In genomic region chr21:42923553-42924432, GRCh38 we compare ENCODE assay signal across 1 cellular context.
A peak's percentile ranks its signal among the peaks of the same experiment; 100 is the strongest.
TF ChIP-seq lines count a peak whose summit lies in the region.

No MANE protein-coding gene starts in this region.

TF ChIP-seq in GM23338, 12 proteins besides CTCF, POLR2A, EP300 and RAD21 (continued from another document):
- TF ChIP-seq ZNF462 (CRISPR knock-in tag; IDR thresholded peaks at IDR 0.05) (no peak), REST (IDR thresholded peaks at IDR 0.05; ENCODE audit: unreplicated experiment) (peak; percentile 9), CREB1 (CRISPR knock-in tag; IDR thresholded peaks at IDR 0.05; ENCODE audit: low read depth) (0 out of 2 replicates have a peak, but pooled peaks have one; percentile 30)
